Comparison of ENCODE assay signal across 15 cellular contexts in the genomic region with DNA sequence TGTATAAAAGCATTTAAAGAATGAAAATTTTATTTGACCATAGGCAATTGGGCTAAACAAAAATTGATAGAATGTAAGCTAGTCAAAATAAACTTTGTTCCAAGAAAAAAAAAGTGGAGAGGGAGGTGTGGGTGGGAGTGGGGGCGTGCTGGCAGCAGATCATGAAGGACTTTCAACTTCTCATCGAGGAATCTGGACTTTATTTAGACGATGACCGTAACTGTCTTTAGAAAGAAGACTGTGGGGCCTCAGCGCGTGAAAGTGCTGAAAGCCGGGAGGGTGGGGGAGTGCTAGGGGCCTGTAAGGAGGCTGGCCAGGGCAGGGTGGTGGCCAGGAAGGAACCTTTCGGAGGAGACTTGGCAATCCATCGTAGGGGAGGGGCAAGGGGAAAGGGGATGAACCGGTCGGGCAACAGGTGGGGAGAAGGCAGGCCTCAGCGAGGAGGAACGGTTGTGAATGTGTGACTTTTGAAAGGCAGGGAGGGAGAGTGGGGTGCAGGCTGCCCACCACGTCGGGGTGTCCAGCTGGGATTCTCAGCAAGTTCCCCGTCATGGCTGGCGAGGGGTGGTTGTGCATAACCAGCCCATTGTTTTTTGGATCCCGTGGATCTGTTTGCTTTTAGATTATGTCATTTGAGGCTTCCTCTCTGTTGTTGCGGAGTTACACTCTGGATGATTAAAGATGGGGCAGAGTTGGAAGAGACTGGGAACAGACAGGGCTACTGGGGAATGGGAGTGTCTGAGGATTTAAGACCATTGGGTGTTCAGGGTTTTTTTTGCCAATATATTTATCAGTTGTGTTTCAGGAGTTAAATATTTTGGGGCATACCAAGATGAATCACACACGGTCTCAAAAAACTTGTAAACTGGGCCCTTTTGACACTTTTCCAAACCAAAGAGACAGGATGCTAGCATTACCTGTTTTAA. TPM values are rescaled to one million over a fixed set of nuclear protein-coding genes. Genes with fewer than 3 reads are reported as not detected.
DNase-seq lines count a peak whose midpoint lies in the region; ATAC-seq and TF ChIP-seq lines count a peak whose summit lies in the region.
"Had no signal": no experiment of that assay in that cellular context is flagged by ENCODE, and none has a peak within 500 bp of the region (broad histone marks: within the 10 kb centered on the region; RNA-seq: fewer than 3 reads in every experiment).

No MANE protein-coding gene starts in this region.

- peak overlapping the region; percentile 50 for H3K4me3 Mint-ChIP-seq in progenitor cell of endocrine pancreas (ENCODE audit: low read depth)
- H3K4me3 Mint-ChIP-seq: activated CD8-positive, alpha-beta memory T cell treated with anti-CD3 and anti-CD28 coated beads, Interleukin-2, amount 10 ng/mL, durations not matched to agents 7 days and 5 days; CD8-positive, alpha-beta memory T cell; natural killer cell treated with Interleukin-12 subunit alpha and Interleukin-12 subunit beta and Interleukin-15 and Interleukin-18, amount 100 ng/mL, for 72 hours had no signal

- DNase-seq in EL (peak; percentile 34), SJSA1 (ENCODE audit: low read depth in 1 of 2, low spot score in 2 of 2) (peak; percentile 85 to 91), iris pigment epithelial cell (ENCODE audit: low read depth) (peak; percentile 8), progenitor cell of endocrine pancreas (ENCODE audit: low spot score, unreplicated experiment) (no peak), head of caudate nucleus (no peak), COLO829 (ENCODE audit: low spot score) (no peak)
- DNase-seq in activated CD4-positive, CD25-positive, alpha-beta regulatory T cell treated with anti-CD3 and anti-CD28 coated beads, Interleukin-2, amount 50 U/mL, for 72 hours: no peak
- DNase-seq: activated CD8-positive, alpha-beta memory T cell treated with anti-CD3 and anti-CD28 coated beads, Interleukin-2, amount 10 ng/mL, durations not matched to agents 7 days and 5 days; CD8-positive, alpha-beta memory T cell; effector CD8-positive, alpha-beta T cell; hypothalamus; NCI-H1436 treated with DMSO at 0.1 percent for 48 hours; stimulated activated CD4-positive, alpha-beta T cell treated with anti-CD3 and anti-CD28 coated beads, Interleukin-4, amount 100 ng/mL, for 4 hours had no signal

- no peak for TF ChIP-seq CTCF in progenitor cell of endocrine pancreas (IDR thresholded peaks at IDR 0.05; ENCODE audit: unreplicated experiment)

- no peaks in the 10 kb centered on the region for H3K9me3 ChIP-seq in SJSA1 (replicated peaks)

- peaks cover 71% of the 10 kb centered on the region for H3K4me1 Mint-ChIP-seq in progenitor cell of endocrine pancreas (ENCODE audit: low read depth)
- H3K4me1 Mint-ChIP-seq: activated CD8-positive, alpha-beta memory T cell treated with anti-CD3 and anti-CD28 coated beads, Interleukin-2, amount 10 ng/mL, durations not matched to agents 7 days and 5 days; CD8-positive, alpha-beta memory T cell had no signal

- H3K4me1 ChIP-seq in SJSA1 (replicated peaks): peaks cover 95% of the 10 kb centered on the region

- no peaks in the 10 kb centered on the region for H3K27me3 Mint-ChIP-seq in progenitor cell of endocrine pancreas

- no peak for ATAC-seq in GM18517 (IDR thresholded peaks at IDR 0.05; ENCODE audit: unreplicated experiment)
- ATAC-seq: activated CD8-positive, alpha-beta memory T cell treated with anti-CD3 and anti-CD28 coated beads, Interleukin-2, amount 10 ng/mL, durations not matched to agents 7 days and 5 days; natural killer cell treated with Interleukin-12 subunit alpha and Interleukin-12 subunit beta and Interleukin-15 and Interleukin-18, amount 100 ng/mL, for 72 hours had no signal

- H3K9me3 Mint-ChIP-seq in progenitor cell of endocrine pancreas (ENCODE audit: low read depth): peaks cover 3% of the 10 kb centered on the region
- H3K9me3 Mint-ChIP-seq: natural killer cell treated with Interleukin-12 subunit alpha and Interleukin-12 subunit beta and Interleukin-15 and Interleukin-18, amount 100 ng/mL, for 72 hours had no signal

- peak overlapping the region; percentile 94 for H3K27ac Mint-ChIP-seq in progenitor cell of endocrine pancreas
- H3K27ac Mint-ChIP-seq: activated CD8-positive, alpha-beta memory T cell treated with anti-CD3 and anti-CD28 coated beads, Interleukin-2, amount 10 ng/mL, durations not matched to agents 7 days and 5 days; CD8-positive, alpha-beta memory T cell; natural killer cell treated with Interleukin-12 subunit alpha and Interleukin-12 subunit beta and Interleukin-15 and Interleukin-18, amount 100 ng/mL, for 72 hours had no signal

- H3K27ac ChIP-seq in SJSA1: peak overlapping the region; percentile 83

- H3K36me3 ChIP-seq in SJSA1: 0 out of 2 replicates have a peak, but pooled peaks cover 5% of the 10 kb centered on the region

- peaks cover 9% of the 10 kb centered on the region for H3K36me3 Mint-ChIP-seq in progenitor cell of endocrine pancreas (ENCODE audit: insufficient read depth)
- H3K36me3 Mint-ChIP-seq: activated CD8-positive, alpha-beta memory T cell treated with anti-CD3 and anti-CD28 coated beads, Interleukin-2, amount 10 ng/mL, durations not matched to agents 7 days and 5 days; CD8-positive, alpha-beta memory T cell; natural killer cell treated with Interleukin-12 subunit alpha and Interleukin-12 subunit beta and Interleukin-15 and Interleukin-18, amount 100 ng/mL, for 72 hours had no signal

- H3K4me3 ChIP-seq in SJSA1: no peak overlapping the region

- H3K27me3 ChIP-seq in SJSA1 (replicated peaks): no peaks in the 10 kb centered on the region

- intact Hi-C loops in head of caudate nucleus (cut with DNase I): no loop called here

RNA-seq across cellular contexts. Expression of gene HUNK, which starts 35.5 kb away (rescaled TPM):
- 13.6 and 17.7 TPM in 2 replicates for total RNA-seq in SJSA1 (2014; rRNA removed; shearing (Covaris generic))
- 39.5 and 41.9 TPM in 2 replicates for total RNA-seq in progenitor cell of endocrine pancreas

Comparison
In these comparisons a context has a peak if more than half of its experiments do, and no peak if none do; other contexts are left out.
1. DNase-seq: peak in EL (single experiment), SJSA1 (2 of 2) and iris pigment epithelial cell (single experiment); none in progenitor cell of endocrine pancreas (single experiment), activated CD4-positive, CD25-positive, alpha-beta regulatory T cell treated with anti-CD3 and anti-CD28 coated beads, Interleukin-2, amount 50 U/mL, for 72 hours (single experiment), head of caudate nucleus (0 of 42) and COLO829 (single experiment).